1 cellular context compared by ENCODE assay signal in the genomic region with DNA sequence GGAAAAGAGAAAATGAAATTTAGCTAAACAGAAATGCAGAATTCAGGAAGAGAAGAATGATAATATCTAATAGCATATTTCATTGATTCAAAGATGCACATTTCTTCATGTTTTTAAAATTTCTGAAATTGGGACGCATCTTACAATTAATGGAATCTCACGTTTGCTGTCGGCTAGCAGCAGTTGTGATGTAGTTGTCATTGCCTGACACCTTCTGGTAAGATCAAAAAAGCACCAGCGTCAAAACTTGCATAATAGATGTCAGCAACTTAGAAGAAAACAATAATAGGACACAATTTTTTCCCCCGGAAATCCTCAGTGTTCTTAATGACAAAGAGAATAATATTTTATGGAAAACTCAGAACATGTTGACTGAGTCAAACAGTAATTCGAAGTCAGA.
TF ChIP-seq lines count a peak whose summit lies in the region.

No MANE protein-coding gene starts in this region.

TF ChIP-seq in GM12878, 131 proteins besides CTCF, POLR2A, EP300 and RAD21 (continued from another document):
- TF ChIP-seq SMC3 (IDR thresholded peaks at IDR 0.05; ENCODE audit: borderline replicate concordance, low read length) = 0 out of 2 replicates have a peak, but pooled peaks have one; percentile 9
